19 cellular contexts compared by ENCODE assay signal in genomic region chr4:119207051-119207450, GRCh38. TPM values are rescaled to one million over a fixed set of nuclear protein-coding genes. Genes with fewer than 3 reads are reported as not detected.
DNase-seq lines count a peak whose midpoint lies in the region; ATAC-seq, FAIRE-seq and TF ChIP-seq lines count a peak whose summit lies in the region.
"Had no signal": no experiment of that assay in that cellular context is flagged by ENCODE, and none has a peak within 500 bp of the region (broad histone marks: within the 10 kb centered on the region; RNA-seq: fewer than 3 reads in every experiment).

No MANE protein-coding gene starts in this region.

- TF ChIP-seq EP300 in HepG2 (IDR thresholded peaks at IDR 0.05; ENCODE audit: low read depth in 2 of 2, low read length in 2 of 2) (no peak), HepG2 (CRISPR knock-in tag; IDR thresholded peaks at IDR 0.05; ENCODE audit: borderline replicate concordance) (no peak)

- FAIRE-seq in HepG2 (lab: Jason Lieb, UNC), result no peak
- FAIRE-seq: GM12891, islet of Langerhans had no signal

- peaks cover 11 to 62% (median 29%) of the 10 kb centered on the region in 10 experiments; a peak in 19 of 20 replicates for H3K4me1 ChIP-seq in BLaER1 treated with 17β-estradiol and CSF1 and Interleukin-3, amounts not matched to agents 10 nM and 100 nM
- H3K4me1 ChIP-seq in osteoblast (ENCODE audit: insufficient read depth, low read length) (peaks cover 25% of the 10 kb centered on the region), HepG2 (ENCODE audit: insufficient read depth, low read length) (peaks cover 9% of the 10 kb centered on the region)

- no peaks in the 10 kb centered on the region for H3K9me3 Mint-ChIP-seq in Calu3 (ENCODE audit: low read depth, unreplicated experiment)

- H3K36me3 Mint-ChIP-seq in Calu3 (ENCODE audit: insufficient read depth, unreplicated experiment), result peaks cover 15% of the 10 kb centered on the region

- POLR2A ChIA-PET in HepG2 (lab: Yijun Ruan, JAX), result no interaction called here

- no peaks in the 10 kb centered on the region for H3K27me3 Mint-ChIP-seq in Calu3 (ENCODE audit: unreplicated experiment)

- H3K4me1 Mint-ChIP-seq in Calu3 (ENCODE audit: low read depth, unreplicated experiment), result peaks cover 30% of the 10 kb centered on the region

- no peak for TF ChIP-seq RAD21 in HepG2 (CRISPR knock-in tag; IDR thresholded peaks at IDR 0.05)

- H3K9ac ChIP-seq in BLaER1 treated with 17β-estradiol and CSF1 and Interleukin-3, amounts not matched to agents 10 nM and 100 nM, result no peak overlapping the region
- no peak overlapping the region for H3K9ac ChIP-seq in HepG2 (ENCODE audit: insufficient read depth, low read depth, low read length)

- H3K4me3 Mint-ChIP-seq in Calu3 (ENCODE audit: low read depth, unreplicated experiment), result no peak overlapping the region

- BruUV-seq in HepG2 (replicated peaks; lab: Mats Ljungman, UMichigan) (no TSS peak), Calu3 (replicated peaks; lab: Mats Ljungman, UMichigan) (no TSS peak)

- DNase-seq in NOMO-1 treated with DMSO at 0.1 percent for 48 hours (lab: John Stamatoyannopoulos, UW; ENCODE audit: unreplicated experiment), result peak; percentile 88
- peak; percentile 55 for DNase-seq in fibroblast of gingiva (ENCODE audit: low read depth)
- DNase-seq in osteoblast (ENCODE audit: insufficient read length, low spot score, missing footprints), result no peak
- no peak for DNase-seq in NCI-H510A (lab: John Stamatoyannopoulos, UW)
- DNase-seq in HepG2 (ENCODE audit: low spot score), result no peak
- no peak for DNase-seq in Calu3
- DNase-seq: activated CD4-positive, alpha-beta T cell treated with anti-CD3 and anti-CD28 coated beads, Interleukin-2, amount 50 U/mL, for 4 hours; amygdala; DND-41; MG63; NCI-H2081; NCI-H774; T-helper 9 cell had no signal

- peaks cover 2% of the 10 kb centered on the region for H3K79me2 ChIP-seq in osteoblast (ENCODE audit: insufficient read depth, low read length)
- H3K79me2 ChIP-seq in HepG2 (ENCODE audit: insufficient read depth, low read length), result no peaks in the 10 kb centered on the region

- TF ChIP-seq CTCF in osteoblast (IDR thresholded peaks at IDR 0.05; ENCODE audit: extremely low read depth, low read depth, low read length) (no peak), HepG2 (CRISPR knock-in tag; IDR thresholded peaks at IDR 0.05) (no peak), Calu3 (IDR thresholded peaks at IDR 0.05; ENCODE audit: unreplicated experiment) (no peak)

- H3K27ac Mint-ChIP-seq in Calu3 (ENCODE audit: unreplicated experiment), result no peak overlapping the region

- CTCF ChIA-PET in HepG2 (lab: Yijun Ruan, JAX; ENCODE audit: low intra/inter-chr PET ratio, low total read pairs), result no interaction called here
- CTCF ChIA-PET in Calu3 (lab: Charles Lee), result no interaction called here

- H2AFZ ChIP-seq in osteoblast (ENCODE audit: low read length) (no peak overlapping the region), HepG2 (ENCODE audit: low read length) (no peak overlapping the region)

- H3K9me3 ChIP-seq in BLaER1 treated with 17β-estradiol and CSF1 and Interleukin-3, amounts not matched to agents 10 nM and 100 nM (replicated peaks in 1 of 11), result peaks cover 0 to 8% (median 0%) of the 10 kb centered on the region in 11 experiments; a peak in 1 of 22 replicates
- no peaks in the 10 kb centered on the region for H3K9me3 ChIP-seq in osteoblast (ENCODE audit: low read depth, low read length)
- no peaks in the 10 kb centered on the region for H3K9me3 ChIP-seq in HepG2 (ENCODE audit: low read length)
- H3K9me3 ChIP-seq: gastroesophageal sphincter, MG63 had no signal

- H3K36me3 ChIP-seq in BLaER1 treated with 17β-estradiol and CSF1 and Interleukin-3, amounts not matched to agents 10 nM and 100 nM, result no peaks in the 10 kb centered on the region
- no peaks in the 10 kb centered on the region for H3K36me3 ChIP-seq in osteoblast (ENCODE audit: insufficient read depth, low read length)
- H3K36me3 ChIP-seq in HepG2 (replicated peaks in 1 of 2; ENCODE audit: control insufficient read depth in 1 of 2, insufficient read depth in 2 of 2, low read length in 2 of 2), result no peaks in the 10 kb centered on the region
- H3K36me3 ChIP-seq: gastroesophageal sphincter, MG63 had no signal

- H4K20me1 ChIP-seq in BLaER1 treated with 17β-estradiol and CSF1 and Interleukin-3, amounts not matched to agents 10 nM and 100 nM, result no peaks in the 10 kb centered on the region
- H4K20me1 ChIP-seq in osteoblast (ENCODE audit: insufficient read depth, low read length) (no peaks in the 10 kb centered on the region), HepG2 (ENCODE audit: insufficient read depth, low read length) (no peaks in the 10 kb centered on the region)

- no peak for ATAC-seq in HG02610 (IDR thresholded peaks at IDR 0.05; ENCODE audit: unreplicated experiment)
- ATAC-seq in HepG2, result no peak

- 0% methylated on average over 1 of the region's 1 CpG for WGBS in HepG2 (ENCODE audit: low lambda C conversion rate)

- TF ChIP-seq POLR2A in HepG2 (IDR thresholded peaks at IDR 0.05; ENCODE audit: insufficient read depth in 1 of 2, low read depth in 2 of 2, low read length in 2 of 2), result no peak

- peak overlapping the region in 9 of 11 experiments; percentile 3 to 66 (median 50); a peak in 14 of 22 replicates for H3K4me2 ChIP-seq in BLaER1 treated with 17β-estradiol and CSF1 and Interleukin-3, amounts not matched to agents 10 nM and 100 nM
- H3K4me2 ChIP-seq in osteoblast (ENCODE audit: insufficient read depth, low read length) (no peak overlapping the region), HepG2 (ENCODE audit: low read depth, low read length) (no peak overlapping the region)

- in situ Hi-C loops in HepG2 (cut with HindIII; ENCODE audit: extremely low pct_ligation_motif_present, low pct_unique_long_range_greater_than_20kb), result no loop called here

- no peaks in the 10 kb centered on the region for H3K27me3 ChIP-seq in BLaER1 treated with 17β-estradiol and CSF1 and Interleukin-3, amounts not matched to agents 10 nM and 100 nM
- H3K27me3 ChIP-seq in osteoblast (ENCODE audit: insufficient read depth, low read length) (no peaks in the 10 kb centered on the region), HepG2 (ENCODE audit: control insufficient read depth in 1 of 2, insufficient read depth in 2 of 2, low read length in 2 of 2) (no peaks in the 10 kb centered on the region; a peak in 1 of 5 replicates)
- H3K27me3 ChIP-seq: gastroesophageal sphincter, MG63 had no signal

- intact Hi-C loops in HepG2 (cut with micrococcal nuclease; ENCODE audit: unreplicated experiment), result no loop called here
- intact Hi-C loops in Calu3 (cut with micrococcal nuclease; ENCODE audit: unreplicated experiment), result no loop called here

- no peak overlapping the region for H3K27ac ChIP-seq in BLaER1 treated with 17β-estradiol and CSF1 and Interleukin-3, amounts not matched to agents 10 nM and 100 nM
- H3K27ac ChIP-seq in osteoblast (ENCODE audit: low read depth, low read length) (peak overlapping the region; percentile 9), HepG2 (ENCODE audit: extremely low read length, insufficient read depth, low read length) (no peak overlapping the region)
- H3K27ac ChIP-seq: C4-2B had no signal

- H3K4me3 ChIP-seq in BLaER1 treated with 17β-estradiol and CSF1 and Interleukin-3, amounts not matched to agents 10 nM and 100 nM, result no peak overlapping the region
- H3K4me3 ChIP-seq in osteoblast (ENCODE audit: insufficient read depth, low read length), result no peak overlapping the region
- no peak overlapping the region for H3K4me3 ChIP-seq in HepG2 (replicated peaks in 1 of 3; ENCODE audit: insufficient read depth in 1 of 3, low read depth in 2 of 3, low read length in 3 of 3)
- H3K4me3 ChIP-seq: gastroesophageal sphincter, MG63 had no signal

TF ChIP-seq in HepG2, 621 proteins besides CTCF, POLR2A, EP300 and RAD21 (continues in another document):
- TF ChIP-seq ZNF839 (CRISPR knock-in tag; IDR thresholded peaks at IDR 0.05; ENCODE audit: borderline replicate concordance), result no peak
- no peak for TF ChIP-seq MLX (CRISPR knock-in tag; IDR thresholded peaks at IDR 0.05)
- no peak for TF ChIP-seq KLF11 (CRISPR knock-in tag; IDR thresholded peaks at IDR 0.05)

RNA-seq across cellular contexts. Expression of gene USP53, which starts 5.5 kb away (rescaled TPM):
- total RNA-seq in osteoblast, result 61.9 and 70.7 TPM in 2 replicates
- total RNA-seq in HepG2 (2016; rRNA removed; fragmentation: Illumina TruSeq; extraction: Trizol), result 8.1 and 11.0 TPM in 2 replicates
- total RNA-seq in HepG2 (2016; cell fraction: cytosol; rRNA removed; fragmentation: Illumina TruSeq; extraction: Trizol; ENCODE audit: low read depth), result 5.4 TPM in 2 replicates
- total RNA-seq in HepG2 (2016; cell fraction: insoluble cytoplasmic fraction; rRNA removed; fragmentation: Illumina TruSeq; extraction: Trizol), result 8.5 and 11.3 TPM in 2 replicates
- total RNA-seq in HepG2 (2016; cell fraction: membrane; rRNA removed; fragmentation: Illumina TruSeq; extraction: Trizol), result 5.1 and 6.2 TPM in 2 replicates
- total RNA-seq in HepG2 (2016; cell fraction: nucleus; rRNA removed; fragmentation: Illumina TruSeq; extraction: Trizol), result 15.7 and 16.5 TPM in 2 replicates
- 5.0 and 5.3 TPM in 2 replicates for polyA plus RNA-seq in HepG2 (2011; rRNA removed)
- 1.6 and 3.2 TPM in 2 replicates for polyA plus RNA-seq in HepG2 (2011; cell fraction: cytosol; rRNA removed)
- polyA plus RNA-seq in HepG2 (2011; cell fraction: nucleus; rRNA removed), result 5.7 and 7.2 TPM in 2 replicates
- 7.1 and 8.2 TPM in 2 replicates for polyA plus RNA-seq in HepG2 (2012)
- 0.27 and 0.62 TPM in 2 replicates for polyA plus RNA-seq in HepG2 (2016; cell fraction: cytosol; fragmentation: Illumina TruSeq; extraction: Trizol; ENCODE audit: low read depth)
- 6.9 and 7.3 TPM in 2 replicates for polyA plus RNA-seq in HepG2 (2016; cell fraction: insoluble cytoplasmic fraction; fragmentation: Illumina TruSeq; extraction: Trizol; ENCODE audit: low read depth)
- 0.99 and 1.7 TPM in 2 replicates for polyA plus RNA-seq in HepG2 (2016; cell fraction: membrane; fragmentation: Illumina TruSeq; extraction: Trizol; ENCODE audit: low read depth)
- 14.4 and 17.1 TPM in 2 replicates for polyA plus RNA-seq in HepG2 (2016; cell fraction: nucleus; fragmentation: Illumina TruSeq; extraction: Trizol; ENCODE audit: insufficient read depth, low read depth)
- polyA minus RNA-seq in HepG2 (2011; rRNA and poly(A)+ RNA removed; ENCODE audit: low replicate concordance), result 5.6 and 6.6 TPM in 2 replicates
- 11.4 and 12.8 TPM in 2 replicates for polyA minus RNA-seq in HepG2 (2011; cell fraction: cytosol; rRNA and poly(A)+ RNA removed)
- polyA minus RNA-seq in HepG2 (2011; cell fraction: nucleus; rRNA and poly(A)+ RNA removed), result 35.3 and 39.8 TPM in 2 replicates
- 29.2 and 31.0 TPM in 2 replicates for total RNA-seq in Calu3 (2022)

Comparison
In these comparisons a context has a peak if more than half of its experiments do, and no peak if none do; other contexts are left out.
1. H3K4me2 ChIP-seq: peak in BLaER1 treated with 17β-estradiol and CSF1 and Interleukin-3, amounts not matched to agents 10 nM and 100 nM (9 of 11); none in osteoblast (single experiment) and HepG2 (single experiment).
2. DNase-seq: peak in NOMO-1 treated with DMSO at 0.1 percent for 48 hours (single experiment) and fibroblast of gingiva (single experiment); none in osteoblast (single experiment), NCI-H510A (single experiment), HepG2 (single experiment) and Calu3 (single experiment).